8 cellular contexts compared by ENCODE assay signal in the genomic region with DNA sequence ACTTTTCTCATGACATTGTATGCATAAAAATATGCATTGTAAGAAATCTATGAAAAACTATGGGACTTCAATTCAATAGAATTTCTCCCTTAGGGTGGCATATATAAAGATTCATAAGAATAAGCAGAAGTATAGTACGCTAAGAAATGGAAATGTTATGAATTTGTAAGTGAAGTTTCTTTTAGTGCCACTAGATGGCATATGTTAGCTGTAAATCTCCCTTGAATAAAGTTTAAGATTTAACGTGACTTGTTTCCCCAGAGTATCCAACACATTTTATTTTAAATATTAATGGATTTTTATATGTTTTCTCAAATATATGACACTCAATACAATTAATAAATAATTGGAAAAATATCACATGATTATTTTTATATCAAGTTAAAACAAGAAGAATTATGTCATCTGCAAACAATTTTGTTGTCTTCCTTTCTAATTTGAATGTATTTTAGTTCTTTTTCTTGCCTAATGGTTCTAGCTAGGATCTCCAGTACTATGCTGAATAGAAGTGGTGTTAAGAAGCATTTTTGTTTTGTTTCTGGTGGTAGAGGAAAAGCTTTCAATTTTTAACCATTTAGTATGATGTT.
DNase-seq lines count a peak whose midpoint lies in the region; ATAC-seq, FAIRE-seq and TF ChIP-seq lines count a peak whose summit lies in the region.

No MANE protein-coding gene starts in this region.

- no peak overlapping the region for H3K4me3 Mint-ChIP-seq in activated T-cell treated with anti-CD3 and anti-CD28 coated beads, Interleukin-2, amount 50 U/mL, for 4 hours

- H3K36me3 ChIP-seq in OCI-LY3 (replicated peaks; ENCODE audit: low read depth, low read length) = no peaks in the 10 kb centered on the region
- no peaks in the 10 kb centered on the region for H3K36me3 ChIP-seq in small intestine (ENCODE audit: control insufficient read depth in 2 of 2, insufficient read depth in 2 of 2, low read length in 2 of 2)

- no peaks in the 10 kb centered on the region for H3K9me3 Mint-ChIP-seq in activated T-cell treated with anti-CD3 and anti-CD28 coated beads, Interleukin-2, amount 50 U/mL, for 4 hours

- H3K27ac ChIP-seq in OCI-LY3 (ENCODE audit: low read length) (no peak overlapping the region), small intestine (ENCODE audit: low read depth in 1 of 2, low read length in 1 of 2) (no peak overlapping the region)

- DNase-seq in GM12864 (ENCODE audit: low read depth) (no peak), epithelial cell of proximal tubule (ENCODE audit: low read depth) (no peak), small intestine (no peak), NCI-H774 (lab: John Stamatoyannopoulos, UW) (no peak)
- no peak for DNase-seq in stimulated activated CD4-positive, alpha-beta T cell treated with anti-CD3 and anti-CD28 coated beads, Interleukin-1b, Interleukin-23, amount 100 ng/mL, for 48 hours
- no peak for DNase-seq in activated T-cell treated with anti-CD3 and anti-CD28 coated beads, Interleukin-2, amount 50 U/mL, for 4 hours

- no peaks in the 10 kb centered on the region for H3K79me2 ChIP-seq in OCI-LY3 (ENCODE audit: low read length)

- no peaks in the 10 kb centered on the region for H3K27me3 ChIP-seq in OCI-LY3 (ENCODE audit: low read depth, low read length)
- H3K27me3 ChIP-seq in small intestine (ENCODE audit: control insufficient read depth in 2 of 2, insufficient read depth in 2 of 2, low read length in 2 of 2) = no peaks in the 10 kb centered on the region

- no peak overlapping the region for H2AFZ ChIP-seq in OCI-LY3 (ENCODE audit: low read depth, low read length)

- H3K4me1 Mint-ChIP-seq in activated T-cell treated with anti-CD3 and anti-CD28 coated beads, Interleukin-2, amount 50 U/mL, for 4 hours (ENCODE audit: low read depth) = no peaks in the 10 kb centered on the region

- ATAC-seq in HG02870 (IDR thresholded peaks at IDR 0.05; ENCODE audit: unreplicated experiment) = peak; percentile 78
- no peak for ATAC-seq in activated T-cell treated with anti-CD3 and anti-CD28 coated beads, Interleukin-2, amount 50 U/mL, for 4 hours

- H3K27me3 Mint-ChIP-seq in activated T-cell treated with anti-CD3 and anti-CD28 coated beads, Interleukin-2, amount 50 U/mL, for 4 hours (ENCODE audit: low read depth) = no peaks in the 10 kb centered on the region

- H3K36me3 Mint-ChIP-seq in activated T-cell treated with anti-CD3 and anti-CD28 coated beads, Interleukin-2, amount 50 U/mL, for 4 hours (ENCODE audit: insufficient read depth) = no peaks in the 10 kb centered on the region

- no peaks in the 10 kb centered on the region for H3K9me3 ChIP-seq in OCI-LY3 (ENCODE audit: insufficient read depth, low read length)
- H3K9me3 ChIP-seq in small intestine (ENCODE audit: control insufficient read depth, low read depth) = no peaks in the 10 kb centered on the region

- TF ChIP-seq CTCF in GM12864 (IDR thresholded peaks at IDR 0.05; ENCODE audit: low read depth, low read length, missing control alignments) (peak; percentile 41), OCI-LY3 (IDR thresholded peaks at IDR 0.05; ENCODE audit: low read depth, low read length) (peak; percentile 61), epithelial cell of proximal tubule (conservative IDR thresholded peaks at IDR 0.05; ENCODE audit: low read depth, low read length) (peak; percentile 50)

- H3K4me1 ChIP-seq in OCI-LY3 (ENCODE audit: low read length) = no peaks in the 10 kb centered on the region
- H3K4me1 ChIP-seq in small intestine (ENCODE audit: control insufficient read depth in 2 of 2, insufficient read depth in 1 of 2, low read depth in 1 of 2, low read length in 1 of 2) = no peaks in the 10 kb centered on the region

- H3K4me2 ChIP-seq in OCI-LY3 (ENCODE audit: low read length) = peak overlapping the region; percentile 16; the same call in 1 of the 2 replicates

- 1 to 9% (median 5%) methylated on average over 2 of the region's 2 CpGs for WGBS in small intestine, 3 donors

- peak; percentile 41 for FAIRE-seq in small intestine (lab: Jason Lieb, UNC)

- no peaks in the 10 kb centered on the region for H4K20me1 ChIP-seq in OCI-LY3 (ENCODE audit: insufficient read depth, low read length)

- no peak overlapping the region for H3K9ac ChIP-seq in OCI-LY3 (ENCODE audit: low read length)

- H3K4me3 ChIP-seq in GM12864 (ENCODE audit: low read depth, low read length) (no peak overlapping the region), OCI-LY3 (ENCODE audit: low read length) (no peak overlapping the region), epithelial cell of proximal tubule (ENCODE audit: low read depth, low read length) (no peak overlapping the region), small intestine (ENCODE audit: low read depth in 1 of 2, low read length in 2 of 2) (no peak overlapping the region)
